In genomic region chr14:63869940-63870752, GRCh38 we compare ENCODE assay signal across 8 cellular contexts. TPM values are rescaled to one million over a fixed set of nuclear protein-coding genes. Genes with fewer than 3 reads are reported as not detected.
DNase-seq lines count a peak whose midpoint lies in the region; ATAC-seq, FAIRE-seq and TF ChIP-seq lines count a peak whose summit lies in the region.
"Not testable (repeated sequence)": the region's sequence is repeated elsewhere in the genome, so short reads cannot be mapped to it uniquely, and the experiment has no call there.

No MANE protein-coding gene starts in this region.

- TF ChIP-seq POLR2A in endothelial cell of umbilical vein (IDR thresholded peaks at IDR 0.05; ENCODE audit: low read depth, low read length), result not testable (repeated sequence)

- peak overlapping the region; percentile 77 for H3K4me3 ChIP-seq in CD4-positive, CD25-positive, alpha-beta regulatory T cell (ENCODE audit: low read depth, low read length)
- not testable (repeated sequence) for H3K4me3 ChIP-seq in endothelial cell of umbilical vein (replicated peaks in 1 of 3; ENCODE audit: insufficient read depth in 1 of 3, low read depth in 1 of 3, low read length in 3 of 3); pancreas

- not testable (repeated sequence) for H3K9me3 ChIP-seq in CD4-positive, CD25-positive, alpha-beta regulatory T cell (ENCODE audit: control insufficient read depth in 2 of 2, low read length in 2 of 2); endothelial cell of umbilical vein (replicated peaks; ENCODE audit: control insufficient read depth, insufficient read depth, low read length); pancreas

- whole genome bisulfite sequencing in pancreas, 2 donors, result 77 to 78% methylated on average over 1 of the region's 2 CpGs

- peak overlapping the region; percentile 90 to 97 (median 93) for H3K27ac Mint-ChIP-seq in CD4-positive, CD25-positive, alpha-beta regulatory T cell
- H3K27ac Mint-ChIP-seq in activated CD8-positive, alpha-beta T cell treated with anti-CD3 and anti-CD28 coated beads for 36 hours, result peak overlapping the region; percentile 83

- peak in 1 of 3 donors; percentile 22 for DNase-seq in CD4-positive, CD25-positive, alpha-beta regulatory T cell
- DNase-seq in NCI-H510A (lab: John Stamatoyannopoulos, UW), result peak; percentile 54
- not testable (repeated sequence) for DNase-seq in activated CD8-positive, alpha-beta T cell treated with anti-CD3 and anti-CD28 coated beads for 36 hours; endothelial cell of umbilical vein (ENCODE audit: low read depth, low spot score); pancreas

- peak overlapping the region; percentile 55 for H3K4me2 ChIP-seq in endothelial cell of umbilical vein (ENCODE audit: insufficient read depth, low read length)

- dilution Hi-C loops in endothelial cell of umbilical vein (cut with MboI; ENCODE audit: extremely low pct_ligation_motif_present, low sequenced_read_pairs), result not testable (repeated sequence)

- CTCF ChIA-PET in activated CD8-positive, alpha-beta T cell treated with anti-CD3 and anti-CD28 coated beads for 36 hours (lab: Charles Lee), result not testable (repeated sequence)
- CTCF ChIA-PET in endothelial cell of umbilical vein (lab: Charles Lee), result interaction anchor here (1.5 kb wide), 1 partner anchor 21 kb away, joined by 4 read pairs; no protein-coding TSS in a partner anchor

- H4K20me1 ChIP-seq in endothelial cell of umbilical vein (replicated peaks; ENCODE audit: control insufficient read depth, extremely low read depth, insufficient read depth, low read length), result not testable (repeated sequence)

- BruUV-seq in endothelial cell of umbilical vein (replicated peaks; lab: Mats Ljungman, UMichigan), result not testable (repeated sequence)

- intact Hi-C loops in activated CD8-positive, alpha-beta T cell treated with anti-CD3 and anti-CD28 coated beads for 36 hours (cut with micrococcal nuclease); endothelial cell of umbilical vein (cut with micrococcal nuclease); pancreas (cut with DNase I): not testable (repeated sequence)

- H3K9ac ChIP-seq in endothelial cell of umbilical vein (replicated peaks; ENCODE audit: extremely low read depth, insufficient read depth, low read length), result not testable (repeated sequence)

- peak overlapping the region; percentile 52 to 89 (median 78) for H3K4me3 Mint-ChIP-seq in CD4-positive, CD25-positive, alpha-beta regulatory T cell
- H3K4me3 Mint-ChIP-seq in activated CD8-positive, alpha-beta T cell treated with anti-CD3 and anti-CD28 coated beads for 36 hours, result peak overlapping the region; percentile 38

- peak overlapping the region; percentile 67 for H3K27ac ChIP-seq in CD4-positive, CD25-positive, alpha-beta regulatory T cell (ENCODE audit: insufficient read depth, low read length, poor library complexity, severe bottlenecking)
- H3K27ac ChIP-seq in endothelial cell of umbilical vein (ENCODE audit: insufficient read depth, low read depth, low read length), result not testable (repeated sequence)
- peak overlapping the region in 2 of 4 donors; percentile 41 to 64 for H3K27ac ChIP-seq in pancreas

- not testable (repeated sequence) for H3K79me2 ChIP-seq in endothelial cell of umbilical vein (ENCODE audit: control insufficient read depth, insufficient read depth, low read length)

- not testable (repeated sequence) for H3K27me3 ChIP-seq in CD4-positive, CD25-positive, alpha-beta regulatory T cell (ENCODE audit: control insufficient read depth, insufficient read depth, low read length); endothelial cell of umbilical vein (ENCODE audit: control insufficient read depth in 2 of 2, insufficient read depth in 2 of 2, low read length in 2 of 2); pancreas

- H3K4me1 ChIP-seq in CD4-positive, CD25-positive, alpha-beta regulatory T cell (ENCODE audit: control insufficient read depth, insufficient read depth, low read length, poor library complexity, severe bottlenecking), result peaks cover 79% of the 10 kb centered on the region
- not testable (repeated sequence) for H3K4me1 ChIP-seq in endothelial cell of umbilical vein (ENCODE audit: control insufficient read depth, extremely low read depth, insufficient read depth, low read length)
- H3K4me1 ChIP-seq in pancreas, result peaks cover 0 to 21% (median 11%) of the 10 kb centered on the region in 3 donors

- H3K36me3 Mint-ChIP-seq in CD4-positive, CD25-positive, alpha-beta regulatory T cell, result peaks cover 24% of the 10 kb centered on the region
- not testable (repeated sequence) for H3K36me3 Mint-ChIP-seq in activated CD8-positive, alpha-beta T cell treated with anti-CD3 and anti-CD28 coated beads for 36 hours (ENCODE audit: low read depth)

- not testable (repeated sequence) for H3K9me1 ChIP-seq in endothelial cell of umbilical vein (replicated peaks; ENCODE audit: control insufficient read depth, extremely low read depth, insufficient read depth, low read length)

- H3K36me3 ChIP-seq in CD4-positive, CD25-positive, alpha-beta regulatory T cell (ENCODE audit: control insufficient read depth, insufficient read depth, low read length); endothelial cell of umbilical vein (ENCODE audit: control insufficient read depth in 2 of 2, extremely low read depth in 1 of 2, insufficient read depth in 2 of 2, low read length in 2 of 2); pancreas: not testable (repeated sequence)

- peaks cover 41 to 83% (median 53%) of the 10 kb centered on the region in 4 donors for H3K4me1 Mint-ChIP-seq in CD4-positive, CD25-positive, alpha-beta regulatory T cell
- H3K4me1 Mint-ChIP-seq in activated CD8-positive, alpha-beta T cell treated with anti-CD3 and anti-CD28 coated beads for 36 hours (ENCODE audit: low read depth), result peaks cover 58% of the 10 kb centered on the region

- not testable (repeated sequence) for H3K9me3 Mint-ChIP-seq in CD4-positive, CD25-positive, alpha-beta regulatory T cell; activated CD8-positive, alpha-beta T cell treated with anti-CD3 and anti-CD28 coated beads for 36 hours

- H2AFZ ChIP-seq in endothelial cell of umbilical vein (ENCODE audit: low read depth, low read length), result not testable (repeated sequence)

- FAIRE-seq in endothelial cell of umbilical vein (lab: Jason Lieb, UNC), result peak; percentile 90
- FAIRE-seq in pancreas (lab: Jason Lieb, UNC), result peak; percentile 77

- not testable (repeated sequence) for H3K27me3 Mint-ChIP-seq in CD4-positive, CD25-positive, alpha-beta regulatory T cell; activated CD8-positive, alpha-beta T cell treated with anti-CD3 and anti-CD28 coated beads for 36 hours

- ATAC-seq in CD4-positive, CD25-positive, alpha-beta regulatory T cell (ENCODE audit: low read depth in 2 of 2), result peak; percentile 58 to 72
- ATAC-seq in GM18909 (IDR thresholded peaks at IDR 0.05; ENCODE audit: poor library complexity, unreplicated experiment) (peak; percentile 55), HG02642 (IDR thresholded peaks at IDR 0.05; ENCODE audit: poor library complexity, unreplicated experiment) (peak; percentile 46), HG03439 (IDR thresholded peaks at IDR 0.05; ENCODE audit: unreplicated experiment) (peak; percentile 44), pancreas (peak; percentile 10 to 51 (median 42))
- ATAC-seq in activated CD8-positive, alpha-beta T cell treated with anti-CD3 and anti-CD28 coated beads for 36 hours, result peak; percentile 83

- POLR2A ChIA-PET in activated CD8-positive, alpha-beta T cell treated with anti-CD3 and anti-CD28 coated beads for 36 hours (lab: Charles Lee); endothelial cell of umbilical vein (lab: Charles Lee): not testable (repeated sequence)

- TF ChIP-seq CTCF in activated CD8-positive, alpha-beta T cell treated with anti-CD3 and anti-CD28 coated beads for 36 hours (IDR thresholded peaks at IDR 0.05); endothelial cell of umbilical vein (IDR thresholded peaks at IDR 0.05; ENCODE audit: extremely low read depth in 1 of 2, insufficient read depth in 1 of 2, low read depth in 1 of 2, low read length in 2 of 2); pancreas (IDR thresholded peaks at IDR 0.05): not testable (repeated sequence)

RNA-seq across cellular contexts. Expression of gene SYNE2, which starts 17.3 kb away (rescaled TPM):
- 348 TPM for total RNA-seq in CD4-positive, CD25-positive, alpha-beta regulatory T cell
- 10 to 100 TPM; 25.6 to 44.9 (median 32.2) TPM for polyA plus RNA-seq in CD4-positive, CD25-positive, alpha-beta regulatory T cell
- 10 to 100 TPM; 28.1 to 29.0 TPM for total RNA-seq in activated CD8-positive, alpha-beta T cell treated with anti-CD3 and anti-CD28 coated beads for 36 hours
- total RNA-seq in endothelial cell of umbilical vein (42.7 and 53.7 TPM in 2 replicates), pancreas (100 to 1,000 TPM in 1 of 6 donors, 10 to 100 TPM in 5; 45.2 to 103 (median 57.4) TPM)
- polyA plus RNA-seq in endothelial cell of umbilical vein (16.0 and 17.6 TPM in 2 replicates), pancreas (10 to 100 TPM; 46.4 to 57.5 TPM)
- polyA plus RNA-seq in endothelial cell of umbilical vein (2011; cell fraction: cytosol; rRNA removed), result 17.0 and 17.6 TPM in 2 replicates
- polyA plus RNA-seq in endothelial cell of umbilical vein (2011; cell fraction: nucleus; rRNA removed), result 79.1 and 92.8 TPM in 2 replicates
- 13.4 and 14.2 TPM in 2 replicates for polyA plus RNA-seq in endothelial cell of umbilical vein (2012)
- 117 and 118 TPM in 2 replicates for polyA minus RNA-seq in endothelial cell of umbilical vein
- 41.0 TPM for polyA minus RNA-seq in endothelial cell of umbilical vein (2011; cell fraction: cytosol; rRNA and poly(A)+ RNA removed)
- 256 and 331 TPM in 2 replicates for polyA minus RNA-seq in endothelial cell of umbilical vein (2011; cell fraction: nucleus; rRNA and poly(A)+ RNA removed)
